8 cellular contexts compared by ENCODE assay signal in genomic region chr7:108146070-108146842, GRCh38. TPM values are rescaled to one million over a fixed set of nuclear protein-coding genes. Genes with fewer than 3 reads are reported as not detected.
DNase-seq lines count a peak whose midpoint lies in the region; ATAC-seq and TF ChIP-seq lines count a peak whose summit lies in the region.

No MANE protein-coding gene starts in this region.

- in situ Hi-C loops in astrocyte of the spinal cord (cut with HindIII; ENCODE audit: low sequenced_read_pairs): no loop called here

- H3K4me3 ChIP-seq in astrocyte of the spinal cord (ENCODE audit: low read depth, low read length): no peak overlapping the region

- DNase-seq in LHCN-M2 (ENCODE audit: low read depth): peak; percentile 84
- DNase-seq in SHP77 (lab: John Stamatoyannopoulos, UW): peak; percentile 28 to 30
- peak; percentile 89 for DNase-seq in astrocyte of the spinal cord (ENCODE audit: low read depth, low spot score)
- peak; percentile 52 to 80 for DNase-seq in hippocampal formation (lab: John Stamatoyannopoulos, UW)
- peak; percentile 77 for DNase-seq in retina

- TF ChIP-seq CTCF in 22Rv1 (IDR thresholded peaks at IDR 0.05): peak; percentile 100
- peak; percentile 88 for TF ChIP-seq CTCF in GM12873 (IDR thresholded peaks at IDR 0.05; ENCODE audit: insufficient read depth, low read depth, low read length, missing control alignments)
- peak; percentile 90 for TF ChIP-seq CTCF in astrocyte of the spinal cord (IDR thresholded peaks at IDR 0.05; ENCODE audit: low read depth, low read length)

- ATAC-seq in GM19467 (IDR thresholded peaks at IDR 0.05; ENCODE audit: unreplicated experiment): no peak

- H3K27ac ChIP-seq in 22Rv1: no peak overlapping the region

RNA-seq across cellular contexts. Expression of gene LAMB4, which starts 16.1 kb away (rescaled TPM):
- total RNA-seq in LHCN-M2 (2014; rRNA removed): not detected in 2 replicates
- 0.04 TPM for polyA plus RNA-seq in LHCN-M2 (2012)

Comparison
In these comparisons a context has a peak if more than half of its experiments do, and no peak if none do; other contexts are left out.
1. DNase-seq: peak in every context shown above with its lines; median percentile 89 in astrocyte of the spinal cord; 84 in LHCN-M2; 77 in retina; 66 in hippocampal formation; 29 in SHP77.